Comparison of ENCODE assay signal across 21 cellular contexts in the genomic region with DNA sequence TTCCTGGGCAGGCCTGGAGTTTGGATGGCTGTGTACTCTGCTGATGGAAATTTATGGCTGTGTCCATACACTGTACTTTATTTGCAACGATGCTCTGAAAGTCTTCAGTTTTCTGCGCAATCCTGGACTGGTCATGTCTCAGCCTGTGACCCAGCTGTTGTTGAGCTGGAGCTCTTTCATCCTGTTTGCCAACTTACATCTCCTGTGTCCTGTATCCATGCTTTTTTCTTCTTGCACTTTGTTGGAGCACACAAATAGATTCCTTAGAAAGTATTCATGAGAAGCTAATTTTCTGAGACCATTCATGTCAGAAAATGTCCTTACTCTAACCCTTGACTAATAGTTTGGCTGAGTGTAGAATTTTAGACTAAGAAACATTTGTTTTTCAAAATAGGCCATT.
"Had no signal": no experiment of that assay in that cellular context is flagged by ENCODE, and none has a peak within 500 bp of the region (broad histone marks: within the 10 kb centered on the region; RNA-seq: fewer than 3 reads in every experiment).

No MANE protein-coding gene starts in this region.

- H3K27me3 ChIP-seq: body of pancreas, dorsolateral prefrontal cortex, stomach had no signal

- ATAC-seq: activated CD8-positive, alpha-beta T cell treated with anti-CD3 and anti-CD28 coated beads, Interleukin-2, amount 10 ng/mL, durations not matched to agents 7 days and 5 days; body of pancreas; left colon; stimulated activated effector memory CD8-positive, alpha-beta T cell treated with anti-CD3 and anti-CD28 coated beads, Interleukin-12 subunit alpha, Interleukin-12 subunit beta, amount 100 ng/mL, for 72 hours; T-cell had no signal

- H3K4me1 ChIP-seq: body of pancreas, stomach had no signal

- H3K9me3 Mint-ChIP-seq: activated CD4-positive, alpha-beta T cell treated with anti-CD3 and anti-CD28 coated beads, Interleukin-2, amount 10 ng/mL, durations not matched to agents 7 days and 5 days; activated T-cell treated with anti-CD3 and anti-CD28 coated beads, Interleukin-2, amount 50 U/mL, for 24 hours; activated T-helper 2 cell treated with anti-CD3 and anti-CD28 coated beads, Interferon-gamma antibody, Interleukin-2, Interleukin-4, amounts not matched to agents 10 μg/mL and 5 μg/mL and 100 μg/mL, durations not matched to agents 14 hours and 24 hours and 36 hours; neural crest cell; stimulated activated effector memory CD8-positive, alpha-beta T cell treated with anti-CD3 and anti-CD28 coated beads, Interleukin-12 subunit alpha, Interleukin-12 subunit beta, amount 100 ng/mL, for 72 hours; T-cell had no signal

- H3K4me3 Mint-ChIP-seq: activated CD4-positive, alpha-beta T cell treated with anti-CD3 and anti-CD28 coated beads, Interleukin-2, amount 10 ng/mL, durations not matched to agents 7 days and 5 days; activated CD8-positive, alpha-beta T cell treated with anti-CD3 and anti-CD28 coated beads, Interleukin-2, amount 10 ng/mL, durations not matched to agents 7 days and 5 days; activated T-cell treated with anti-CD3 and anti-CD28 coated beads, Interleukin-2, amount 50 U/mL, for 24 hours; neural crest cell; stimulated activated effector memory CD8-positive, alpha-beta T cell treated with anti-CD3 and anti-CD28 coated beads, Interleukin-12 subunit alpha, Interleukin-12 subunit beta, amount 100 ng/mL, for 72 hours; T-cell had no signal

- H3K27ac ChIP-seq: body of pancreas, dorsolateral prefrontal cortex, epithelial cell of prostate, stomach had no signal

- H3K36me3 Mint-ChIP-seq: stimulated activated effector memory CD8-positive, alpha-beta T cell treated with anti-CD3 and anti-CD28 coated beads, Interleukin-12 subunit alpha, Interleukin-12 subunit beta, amount 100 ng/mL, for 72 hours had no signal

- H3K4me1 Mint-ChIP-seq: activated CD4-positive, alpha-beta T cell treated with anti-CD3 and anti-CD28 coated beads, Interleukin-2, amount 10 ng/mL, durations not matched to agents 7 days and 5 days; stimulated activated effector memory CD8-positive, alpha-beta T cell treated with anti-CD3 and anti-CD28 coated beads, Interleukin-12 subunit alpha, Interleukin-12 subunit beta, amount 100 ng/mL, for 72 hours; T-cell had no signal

- DNase-seq: activated CD4-positive, alpha-beta T cell treated with anti-CD3 and anti-CD28 coated beads, Interleukin-2, amount 10 ng/mL, durations not matched to agents 7 days and 5 days; activated CD8-positive, alpha-beta T cell treated with anti-CD3 and anti-CD28 coated beads, Interleukin-2, amount 10 ng/mL, durations not matched to agents 7 days and 5 days; activated naive CD4-positive, alpha-beta T cell treated with Interleukin-2 at 50 U/mL for 16 hours; activated T-cell treated with anti-CD3 and anti-CD28 coated beads, Interleukin-2, amount 50 U/mL, for 24 hours; body of pancreas; central memory CD4-positive, alpha-beta T cell; dorsolateral prefrontal cortex; hippocampal formation; islet precursor cell; left colon; retina; stimulated activated CD4-positive, alpha-beta T cell treated with anti-CD3 and anti-CD28 coated beads, Interleukin-4, amount 100 ng/mL, for 24 hours; stomach; T-cell; T-helper 9 cell; trophoblast cell had no signal

- H3K27me3 Mint-ChIP-seq: activated CD4-positive, alpha-beta T cell treated with anti-CD3 and anti-CD28 coated beads, Interleukin-2, amount 10 ng/mL, durations not matched to agents 7 days and 5 days; activated T-cell treated with anti-CD3 and anti-CD28 coated beads, Interleukin-2, amount 50 U/mL, for 24 hours; T-cell had no signal

- H3K27ac Mint-ChIP-seq: activated CD4-positive, alpha-beta T cell treated with anti-CD3 and anti-CD28 coated beads, Interleukin-2, amount 10 ng/mL, durations not matched to agents 7 days and 5 days; activated CD8-positive, alpha-beta T cell treated with anti-CD3 and anti-CD28 coated beads, Interleukin-2, amount 10 ng/mL, durations not matched to agents 7 days and 5 days; activated T-cell treated with anti-CD3 and anti-CD28 coated beads, Interleukin-2, amount 50 U/mL, for 24 hours; activated T-helper 2 cell treated with anti-CD3 and anti-CD28 coated beads, Interferon-gamma antibody, Interleukin-2, Interleukin-4, amounts not matched to agents 10 μg/mL and 5 μg/mL and 100 μg/mL, durations not matched to agents 14 hours and 24 hours and 36 hours; stimulated activated effector memory CD8-positive, alpha-beta T cell treated with anti-CD3 and anti-CD28 coated beads, Interleukin-12 subunit alpha, Interleukin-12 subunit beta, amount 100 ng/mL, for 72 hours; T-cell had no signal

- H3K4me3 ChIP-seq: body of pancreas, dorsolateral prefrontal cortex, smooth muscle cell, stomach had no signal

- H3K9me3 ChIP-seq: body of pancreas, stomach had no signal
